1 cellular context compared by ENCODE assay signal in the genomic region with DNA sequence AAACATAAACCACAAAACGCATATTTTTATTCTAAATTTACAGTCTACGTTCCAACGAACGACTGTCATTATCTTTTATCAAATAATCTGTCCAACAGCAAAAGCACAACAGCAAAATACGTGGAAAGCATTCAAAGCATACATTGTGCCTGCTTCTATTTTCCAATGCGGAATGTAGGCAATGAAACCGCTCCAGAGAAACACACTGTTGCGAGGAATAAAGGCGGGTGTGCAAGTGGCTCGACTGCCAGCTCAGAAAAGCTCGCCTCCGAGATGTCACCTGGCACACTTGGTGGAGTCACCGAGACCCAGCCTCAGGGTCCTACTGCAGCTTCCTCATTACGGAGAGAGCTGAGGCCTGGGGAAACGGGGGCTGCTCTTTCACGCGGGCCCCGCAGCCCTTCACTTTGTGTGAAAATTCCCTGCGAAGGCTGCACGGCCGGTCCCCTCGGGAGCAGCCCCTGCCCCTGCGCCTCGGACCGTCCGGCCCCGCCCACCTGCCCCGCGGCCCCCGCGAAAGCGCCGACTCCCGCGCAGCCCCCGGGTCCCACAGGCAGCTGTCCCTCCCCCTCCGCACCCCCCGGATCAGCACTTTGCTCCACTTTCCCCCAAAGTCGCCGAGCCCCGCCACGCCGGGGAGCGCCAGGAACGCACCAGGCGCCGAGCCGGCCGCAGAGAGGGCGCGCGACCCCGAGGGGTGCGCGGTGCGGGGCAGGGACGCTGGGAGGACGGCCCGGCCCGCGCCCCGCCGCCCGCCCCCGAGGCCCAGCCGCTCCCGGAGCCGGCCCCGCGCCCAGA.
A peak's percentile ranks its signal among the peaks of the same experiment; 100 is the strongest.
TF ChIP-seq lines count a peak whose summit lies in the region.

No MANE protein-coding gene starts in this region.

TF ChIP-seq in HepG2, 621 proteins besides CTCF, POLR2A, EP300 and RAD21 (continued from another document):
- no peak for TF ChIP-seq ZBTB33 (CRISPR knock-in tag; IDR thresholded peaks at IDR 0.05)
- TF ChIP-seq ZBTB25 (CRISPR knock-in tag; IDR thresholded peaks at IDR 0.05), result 0 out of 2 replicates have a peak, but pooled peaks have one; percentile 33
- peak; percentile 66; the same call in 1 of the 2 replicates for TF ChIP-seq KMT2B (CRISPR knock-in tag; IDR thresholded peaks at IDR 0.05)
- TF ChIP-seq TEAD2 (CRISPR knock-in tag; IDR thresholded peaks at IDR 0.05), result peak; percentile 82; the same call in 1 of the 2 replicates
- TF ChIP-seq ZNF235 (CRISPR knock-in tag; IDR thresholded peaks at IDR 0.05; ENCODE audit: borderline replicate concordance), result no peak
- no peak for TF ChIP-seq ZFP36 (IDR thresholded peaks at IDR 0.05; ENCODE audit: borderline replicate concordance, low read depth, low read length, partially characterized antibody)
- TF ChIP-seq RARG (CRISPR knock-in tag; IDR thresholded peaks at IDR 0.05; ENCODE audit: low read depth), result no peak
- peak; percentile 57; the same call in 1 of the 2 replicates for TF ChIP-seq ARNTL (CRISPR knock-in tag; IDR thresholded peaks at IDR 0.05)
- TF ChIP-seq ZC3H13 (CRISPR knock-in tag; IDR thresholded peaks at IDR 0.05), result 0 out of 2 replicates have a peak, but pooled peaks have one; percentile 32
- TF ChIP-seq, protein P1, sequence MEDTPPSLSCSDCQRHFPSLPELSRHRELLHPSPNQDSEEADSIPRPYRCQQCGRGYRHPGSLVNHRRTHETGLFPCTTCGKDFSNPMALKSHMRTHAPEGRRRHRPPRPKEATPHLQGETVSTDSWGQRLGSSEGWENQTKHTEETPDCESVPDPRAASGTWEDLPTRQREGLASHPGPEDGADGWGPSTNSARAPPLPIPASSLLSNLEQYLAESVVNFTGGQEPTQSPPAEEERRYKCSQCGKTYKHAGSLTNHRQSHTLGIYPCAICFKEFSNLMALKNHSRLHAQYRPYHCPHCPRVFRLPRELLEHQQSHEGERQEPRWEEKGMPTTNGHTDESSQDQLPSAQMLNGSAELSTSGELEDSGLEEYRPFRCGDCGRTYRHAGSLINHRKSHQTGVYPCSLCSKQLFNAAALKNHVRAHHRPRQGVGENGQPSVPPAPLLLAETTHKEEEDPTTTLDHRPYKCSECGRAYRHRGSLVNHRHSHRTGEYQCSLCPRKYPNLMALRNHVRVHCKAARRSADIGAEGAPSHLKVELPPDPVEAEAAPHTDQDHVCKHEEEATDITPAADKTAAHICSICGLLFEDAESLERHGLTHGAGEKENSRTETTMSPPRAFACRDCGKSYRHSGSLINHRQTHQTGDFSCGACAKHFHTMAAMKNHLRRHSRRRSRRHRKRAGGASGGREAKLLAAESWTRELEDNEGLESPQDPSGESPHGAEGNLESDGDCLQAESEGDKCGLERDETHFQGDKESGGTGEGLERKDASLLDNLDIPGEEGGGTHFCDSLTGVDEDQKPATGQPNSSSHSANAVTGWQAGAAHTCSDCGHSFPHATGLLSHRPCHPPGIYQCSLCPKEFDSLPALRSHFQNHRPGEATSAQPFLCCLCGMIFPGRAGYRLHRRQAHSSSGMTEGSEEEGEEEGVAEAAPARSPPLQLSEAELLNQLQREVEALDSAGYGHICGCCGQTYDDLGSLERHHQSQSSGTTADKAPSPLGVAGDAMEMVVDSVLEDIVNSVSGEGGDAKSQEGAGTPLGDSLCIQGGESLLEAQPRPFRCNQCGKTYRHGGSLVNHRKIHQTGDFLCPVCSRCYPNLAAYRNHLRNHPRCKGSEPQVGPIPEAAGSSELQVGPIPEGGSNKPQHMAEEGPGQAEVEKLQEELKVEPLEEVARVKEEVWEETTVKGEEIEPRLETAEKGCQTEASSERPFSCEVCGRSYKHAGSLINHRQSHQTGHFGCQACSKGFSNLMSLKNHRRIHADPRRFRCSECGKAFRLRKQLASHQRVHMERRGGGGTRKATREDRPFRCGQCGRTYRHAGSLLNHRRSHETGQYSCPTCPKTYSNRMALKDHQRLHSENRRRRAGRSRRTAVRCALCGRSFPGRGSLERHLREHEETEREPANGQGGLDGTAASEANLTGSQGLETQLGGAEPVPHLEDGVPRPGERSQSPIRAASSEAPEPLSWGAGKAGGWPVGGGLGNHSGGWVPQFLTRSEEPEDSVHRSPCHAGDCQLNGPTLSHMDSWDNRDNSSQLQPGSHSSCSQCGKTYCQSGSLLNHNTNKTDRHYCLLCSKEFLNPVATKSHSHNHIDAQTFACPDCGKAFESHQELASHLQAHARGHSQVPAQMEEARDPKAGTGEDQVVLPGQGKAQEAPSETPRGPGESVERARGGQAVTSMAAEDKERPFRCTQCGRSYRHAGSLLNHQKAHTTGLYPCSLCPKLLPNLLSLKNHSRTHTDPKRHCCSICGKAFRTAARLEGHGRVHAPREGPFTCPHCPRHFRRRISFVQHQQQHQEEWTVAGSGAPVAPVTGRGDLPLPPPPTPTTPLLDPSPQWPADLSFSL (CRISPR knock-in tag; IDR thresholded peaks at IDR 0.05), result 0 out of 2 replicates have a peak, but pooled peaks have one; percentile 17
- TF ChIP-seq ZBTB7A (CRISPR knock-in tag; IDR thresholded peaks at IDR 0.05), result peak; percentile 27; the same call in 1 of the 2 replicates
- TF ChIP-seq ARID2 (CRISPR knock-in tag; IDR thresholded peaks at IDR 0.05; ENCODE audit: borderline replicate concordance), result peak; percentile 80; the same call in 1 of the 2 replicates
- 0 out of 2 replicates have a peak, but pooled peaks have one; percentile 29 for TF ChIP-seq IRF2 (CRISPR knock-in tag; IDR thresholded peaks at IDR 0.05)
- TF ChIP-seq RFXAP (CRISPR knock-in tag; IDR thresholded peaks at IDR 0.05; ENCODE audit: borderline replicate concordance), result 0 out of 2 replicates have a peak, but pooled peaks have one; percentile 47
- TF ChIP-seq ARNT2 (CRISPR knock-in tag; IDR thresholded peaks at IDR 0.05; ENCODE audit: low read depth), result 0 out of 2 replicates have a peak, but pooled peaks have one; percentile 21
- TF ChIP-seq ZNF329 (CRISPR knock-in tag; IDR thresholded peaks at IDR 0.05; ENCODE audit: low read depth), result no peak
- peak; percentile 51; the same call in 1 of the 2 replicates for TF ChIP-seq POLR2G (IDR thresholded peaks at IDR 0.05; ENCODE audit: low read depth, low read length)
- peak; percentile 75; the same call in 1 of the 2 replicates for TF ChIP-seq YEATS4 (CRISPR knock-in tag; IDR thresholded peaks at IDR 0.05; ENCODE audit: borderline replicate concordance)
- 0 out of 2 replicates have a peak, but pooled peaks have one; percentile 50 for TF ChIP-seq KLF13 (CRISPR knock-in tag; IDR thresholded peaks at IDR 0.05)
- 0 out of 2 replicates have a peak, but pooled peaks have one; percentile 39 for TF ChIP-seq SMAD9 (CRISPR knock-in tag; IDR thresholded peaks at IDR 0.05)
- peak; percentile 31; the same call in 1 of the 2 replicates for TF ChIP-seq ZNF766 (CRISPR knock-in tag; IDR thresholded peaks at IDR 0.05; ENCODE audit: borderline replicate concordance)
- no peak for TF ChIP-seq ZNF441 (CRISPR knock-in tag; IDR thresholded peaks at IDR 0.05; ENCODE audit: borderline replicate concordance)
- TF ChIP-seq MYC (CRISPR knock-in tag; IDR thresholded peaks at IDR 0.05; ENCODE audit: borderline replicate concordance), result peak; percentile 37; the same call in 1 of the 2 replicates
- no peak for TF ChIP-seq ISX (CRISPR knock-in tag; conservative IDR thresholded peaks at IDR 0.05)
- TF ChIP-seq, protein P2, sequence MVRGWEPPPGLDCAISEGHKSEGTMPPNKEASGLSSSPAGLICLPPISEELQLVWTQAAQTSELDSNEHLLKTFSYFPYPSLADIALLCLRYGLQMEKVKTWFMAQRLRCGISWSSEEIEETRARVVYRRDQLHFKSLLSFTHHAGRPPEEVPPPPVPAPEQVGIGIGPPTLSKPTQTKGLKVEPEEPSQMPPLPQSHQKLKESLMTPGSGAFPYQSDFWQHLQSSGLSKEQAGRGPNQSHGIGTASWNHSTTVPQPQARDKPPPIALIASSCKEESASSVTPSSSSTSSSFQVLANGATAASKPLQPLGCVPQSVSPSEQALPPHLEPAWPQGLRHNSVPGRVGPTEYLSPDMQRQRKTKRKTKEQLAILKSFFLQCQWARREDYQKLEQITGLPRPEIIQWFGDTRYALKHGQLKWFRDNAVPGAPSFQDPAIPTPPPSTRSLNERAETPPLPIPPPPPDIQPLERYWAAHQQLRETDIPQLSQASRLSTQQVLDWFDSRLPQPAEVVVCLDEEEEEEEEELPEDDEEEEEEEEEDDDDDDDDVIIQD (CRISPR knock-in tag; IDR thresholded peaks at IDR 0.05; ENCODE audit: low read depth), result 0 out of 2 replicates have a peak, but pooled peaks have one; percentile 29
- TF ChIP-seq TBX2 (CRISPR knock-in tag; IDR thresholded peaks at IDR 0.05; ENCODE audit: borderline replicate concordance), result peak; percentile 49; the same call in 1 of the 2 replicates
- TF ChIP-seq ZNF33B (CRISPR knock-in tag; IDR thresholded peaks at IDR 0.05), result 0 out of 2 replicates have a peak, but pooled peaks have one; percentile 26
- TF ChIP-seq ZFP41 (CRISPR knock-in tag; IDR thresholded peaks at IDR 0.05; ENCODE audit: borderline replicate concordance), result no peak
- TF ChIP-seq ZBTB26 (CRISPR knock-in tag; IDR thresholded peaks at IDR 0.05; ENCODE audit: borderline replicate concordance), result peak; percentile 49; the same call in 1 of the 2 replicates
- TF ChIP-seq PAF1 (CRISPR knock-in tag; IDR thresholded peaks at IDR 0.05), result 0 out of 2 replicates have a peak, but pooled peaks have one; percentile 61
- TF ChIP-seq TFDP2 (CRISPR knock-in tag; IDR thresholded peaks at IDR 0.05), result peak; percentile 52; the same call in 1 of the 2 replicates
- TF ChIP-seq TBL1XR1 (IDR thresholded peaks at IDR 0.05; ENCODE audit: borderline replicate concordance, low read length, partially characterized antibody), result no peak
- peak; percentile 65 for TF ChIP-seq PHF8 (CRISPR knock-in tag; IDR thresholded peaks at IDR 0.05)
